In genomic region chr6:111105578-111105977, GRCh38 we compare ENCODE assay signal across 1 cellular context.
TF ChIP-seq lines count a peak whose summit lies in the region.

No MANE protein-coding gene starts in this region.

TF ChIP-seq in HepG2, 621 proteins besides CTCF, POLR2A, EP300 and RAD21 (continued from another document and continues in another):
- TF ChIP-seq ZNF503 (CRISPR knock-in tag; IDR thresholded peaks at IDR 0.05): peak; percentile 85; the same call in 1 of the 2 replicates
- TF ChIP-seq SATB2 (CRISPR knock-in tag; IDR thresholded peaks at IDR 0.05): no peak
- TF ChIP-seq KIAA2018 (CRISPR knock-in tag; IDR thresholded peaks at IDR 0.05; ENCODE audit: borderline replicate concordance): no peak
- 0 out of 2 replicates have a peak, but pooled peaks have one; percentile 46 for TF ChIP-seq ZNF556 (CRISPR knock-in tag; IDR thresholded peaks at IDR 0.05; ENCODE audit: borderline replicate concordance)
- no peak for TF ChIP-seq ZKSCAN5 (CRISPR knock-in tag; IDR thresholded peaks at IDR 0.05)
- TF ChIP-seq MZF1 (CRISPR knock-in tag; IDR thresholded peaks at IDR 0.05; ENCODE audit: borderline replicate concordance): no peak
- TF ChIP-seq ATF6 (CRISPR knock-in tag; conservative IDR thresholded peaks at IDR 0.05): no peak
- TF ChIP-seq ERF (CRISPR knock-in tag; IDR thresholded peaks at IDR 0.05): peak; percentile 86; the same call in 1 of the 2 replicates
- TF ChIP-seq IRF9 (CRISPR knock-in tag; IDR thresholded peaks at IDR 0.05; ENCODE audit: borderline replicate concordance): no peak
- no peak for TF ChIP-seq ZNF776 (CRISPR knock-in tag; IDR thresholded peaks at IDR 0.05)
- no peak for TF ChIP-seq ZBTB3 (CRISPR knock-in tag; IDR thresholded peaks at IDR 0.05; ENCODE audit: borderline replicate concordance, low read depth)
- TF ChIP-seq SNAPC4 (CRISPR knock-in tag; IDR thresholded peaks at IDR 0.05): no peak
- no peak for TF ChIP-seq ZNF225 (CRISPR knock-in tag; IDR thresholded peaks at IDR 0.05)
- TF ChIP-seq ZSCAN12 (CRISPR knock-in tag; IDR thresholded peaks at IDR 0.05): no peak
- TF ChIP-seq NFAT5 (CRISPR knock-in tag; IDR thresholded peaks at IDR 0.05): no peak
- TF ChIP-seq SIN3A (IDR thresholded peaks at IDR 0.05; ENCODE audit: borderline replicate concordance, low read depth, low read length): 0 out of 2 replicates have a peak, but pooled peaks have one; percentile 5
- TF ChIP-seq FOXP1 (IDR thresholded peaks at IDR 0.05): peak; percentile 89
- peak; percentile 97 for TF ChIP-seq FOXP1 (CRISPR knock-in tag; IDR thresholded peaks at IDR 0.05)
- no peak for TF ChIP-seq GTF2F1 (IDR thresholded peaks at IDR 0.05; ENCODE audit: low read length)
- TF ChIP-seq ZNF704 (CRISPR knock-in tag; IDR thresholded peaks at IDR 0.05; ENCODE audit: borderline replicate concordance): no peak
- no peak for TF ChIP-seq CSRNP2 (CRISPR knock-in tag; conservative IDR thresholded peaks at IDR 0.05; ENCODE audit: low read depth)
- no peak for TF ChIP-seq NBN (conservative IDR thresholded peaks at IDR 0.05)
